14 cellular contexts compared by ENCODE assay signal in genomic region chr6:13847651-13848050, GRCh38.
"Had no signal": no experiment of that assay in that cellular context is flagged by ENCODE, and none has a peak within 500 bp of the region (broad histone marks: within the 10 kb centered on the region; RNA-seq: fewer than 3 reads in every experiment).

No MANE protein-coding gene starts in this region.

- H3K9me3 ChIP-seq: left ventricle myocardium inferior, neutrophil, thoracic aorta, upper lobe of right lung had no signal

- H3K27ac Mint-ChIP-seq: activated naive CD8-positive, alpha-beta T cell; stimulated activated naive B cell treated with anti-CD40 and anti-IgM and Interleukin-4, amounts not matched to agents 10 μg/mL and 1 μg/mL and 100 μg/mL, for 72 hours; T-helper 17 cell had no signal

- H2AFZ ChIP-seq: parathyroid adenoma had no signal

- DNase-seq: activated CD4-positive, alpha-beta T cell treated with anti-CD3 and anti-CD28 coated beads for 1 hour; foreskin fibroblast; hippocampal formation; kidney glomerular epithelial cell; left ventricle myocardium inferior; stimulated activated naive B cell treated with anti-CD40 and anti-IgM and Interleukin-4, amounts not matched to agents 10 μg/mL and 1 μg/mL and 100 μg/mL, for 72 hours; T-helper 17 cell; upper lobe of right lung had no signal

- H3K79me2 ChIP-seq: parathyroid adenoma had no signal

- H3K9ac ChIP-seq: parathyroid adenoma had no signal

- ATAC-seq: stimulated activated naive B cell treated with anti-CD40 and anti-IgM and Interleukin-4, amounts not matched to agents 10 μg/mL and 1 μg/mL and 100 μg/mL, for 72 hours; T-helper 17 cell; upper lobe of right lung had no signal

- H3K27me3 ChIP-seq: upper lobe of right lung had no signal

- H3K36me3 ChIP-seq: left ventricle myocardium inferior, neutrophil, thoracic aorta, upper lobe of right lung had no signal

- H3K4me1 ChIP-seq: parathyroid adenoma had no signal

- H3K4me1 Mint-ChIP-seq: stimulated activated naive B cell treated with anti-CD40 and anti-IgM and Interleukin-4, amounts not matched to agents 10 μg/mL and 1 μg/mL and 100 μg/mL, for 72 hours had no signal

- H3K36me3 Mint-ChIP-seq: activated naive CD8-positive, alpha-beta T cell had no signal

- H3K4me3 ChIP-seq: left ventricle myocardium inferior, thoracic aorta, upper lobe of right lung had no signal

- H3K4me3 Mint-ChIP-seq: activated naive CD8-positive, alpha-beta T cell; stimulated activated naive B cell treated with anti-CD40 and anti-IgM and Interleukin-4, amounts not matched to agents 10 μg/mL and 1 μg/mL and 100 μg/mL, for 72 hours; T-helper 17 cell had no signal

- H3K27ac ChIP-seq: left ventricle myocardium inferior, neutrophil, parathyroid adenoma, thoracic aorta, VCaP had no signal

- FAIRE-seq: bronchial epithelial cell had no signal
